Comparison of ENCODE assay signal across 19 cellular contexts in the genomic region with DNA sequence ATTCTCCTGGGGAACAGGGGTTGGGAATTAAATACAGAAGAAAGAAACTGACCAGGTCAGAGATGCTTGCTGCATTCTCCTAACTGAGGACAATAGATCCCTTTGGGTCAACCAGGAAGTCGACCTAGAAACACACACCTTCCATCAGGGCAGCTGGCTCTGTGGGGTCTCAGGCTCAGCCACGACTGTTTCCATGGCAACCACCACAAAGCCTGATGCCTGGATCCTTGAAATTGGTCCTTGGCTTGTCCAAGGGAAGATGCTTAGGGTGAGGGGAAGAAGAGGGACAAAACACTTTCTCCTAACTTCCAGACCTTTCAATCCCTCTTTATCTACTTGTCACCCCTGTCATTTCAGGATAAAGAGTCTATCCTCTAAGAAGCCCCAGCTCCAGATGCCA.
DNase-seq lines count a peak whose midpoint lies in the region; ATAC-seq and TF ChIP-seq lines count a peak whose summit lies in the region.
"Had no signal": no experiment of that assay in that cellular context is flagged by ENCODE, and none has a peak within 500 bp of the region (broad histone marks: within the 10 kb centered on the region; RNA-seq: fewer than 3 reads in every experiment).

No MANE protein-coding gene starts in this region.

- DNase-seq in NCI-H2227 (lab: John Stamatoyannopoulos, UW; ENCODE audit: unreplicated experiment) (peak; percentile 23), NCI-H2227 treated with DMSO at 0.1 percent for 48 hours (lab: John Stamatoyannopoulos, UW) (no peak), GM23338 (ENCODE audit: low spot score) (peak; percentile 6), SK-N-DZ (ENCODE audit: low spot score) (peak; percentile 62), neural progenitor cell (ENCODE audit: low spot score) (peak; percentile 63), hepatic stellate cell (ENCODE audit: low spot score) (no peak), NCI-H1105 (lab: John Stamatoyannopoulos, UW) (no peak)
- DNase-seq: C1 segment of cervical spinal cord; Calu3; CD4-positive, alpha-beta memory T cell; COR-L47; DMS79; EL; GDM1; GOT3; HFFc6 had no signal

- H3K27ac Mint-ChIP-seq in GM23338: no peak overlapping the region
- no peak overlapping the region for H3K27ac Mint-ChIP-seq in neural progenitor cell
- H3K27ac Mint-ChIP-seq: CD4-positive, alpha-beta memory T cell; HFFc6 had no signal

- no peaks in the 10 kb centered on the region for H3K36me3 ChIP-seq in GM23338 (ENCODE audit: insufficient read depth)
- no peaks in the 10 kb centered on the region for H3K36me3 ChIP-seq in neural progenitor cell
- H3K36me3 ChIP-seq: HAP-1 had no signal

- H3F3A ChIP-seq in GM23338 (replicated peaks; ENCODE audit: low read depth) (no peaks in the 10 kb centered on the region), neural progenitor cell (ENCODE audit: low read depth) (no peaks in the 10 kb centered on the region)

- H2AFZ ChIP-seq in GM23338: no peak overlapping the region
- no peak overlapping the region for H2AFZ ChIP-seq in neural progenitor cell (replicated peaks)

- TF ChIP-seq CTCF in GM23338 (conservative IDR thresholded peaks at IDR 0.05; ENCODE audit: low read depth in 2 of 2): no peak
- no peak for TF ChIP-seq CTCF in neural progenitor cell (IDR thresholded peaks at IDR 0.05)

- peaks cover 10% of the 10 kb centered on the region; the same call in 1 of the 2 replicates for H3K9me2 ChIP-seq in GM23338 (ENCODE audit: insufficient read depth)

- H3K9me3 Mint-ChIP-seq in GM23338: no peaks in the 10 kb centered on the region
- peaks cover 5% of the 10 kb centered on the region for H3K9me3 Mint-ChIP-seq in neural progenitor cell

- ATAC-seq in GM23338 (no peak), GM19351 (IDR thresholded peaks at IDR 0.05; ENCODE audit: unreplicated experiment) (no peak)
- ATAC-seq: GM12878 had no signal

- H3K4me1 Mint-ChIP-seq in GM23338 (peaks cover 3% of the 10 kb centered on the region; the same call in 2 of the 3 replicates), neural progenitor cell (peaks cover 47% of the 10 kb centered on the region)

- H3K27me3 Mint-ChIP-seq in GM23338 (ENCODE audit: insufficient read depth, low read depth, poor library complexity): peaks cover 3% of the 10 kb centered on the region
- H3K27me3 Mint-ChIP-seq in neural progenitor cell (ENCODE audit: insufficient read depth, low read depth): peaks cover 18% of the 10 kb centered on the region

- no peaks in the 10 kb centered on the region for H3K79me2 ChIP-seq in GM23338 (replicated peaks; ENCODE audit: insufficient read depth)
- H3K79me2 ChIP-seq in neural progenitor cell (ENCODE audit: low read depth): no peaks in the 10 kb centered on the region

- H3K4me1 ChIP-seq in GM23338 (ENCODE audit: insufficient read depth) (no peaks in the 10 kb centered on the region), neural progenitor cell (no peaks in the 10 kb centered on the region)
- H3K4me1 ChIP-seq: HAP-1 had no signal

- no peaks in the 10 kb centered on the region for H4K20me1 ChIP-seq in GM23338 (replicated peaks; ENCODE audit: insufficient read depth)
- no peaks in the 10 kb centered on the region for H4K20me1 ChIP-seq in neural progenitor cell (ENCODE audit: low read depth)

- H3K4me2 ChIP-seq in GM23338 (no peak overlapping the region), neural progenitor cell (no peak overlapping the region)

- H3K27me3 ChIP-seq in GM23338 (ENCODE audit: insufficient read depth) (no peaks in the 10 kb centered on the region), neural progenitor cell (no peaks in the 10 kb centered on the region)

- no peak overlapping the region for H3K9ac ChIP-seq in neural progenitor cell

- H3K27ac ChIP-seq in GM23338 (ENCODE audit: low read depth): no peak overlapping the region
- no peak overlapping the region for H3K27ac ChIP-seq in neural progenitor cell

- H3K4me3 Mint-ChIP-seq in GM23338 (no peak overlapping the region), neural progenitor cell (no peak overlapping the region)
- H3K4me3 Mint-ChIP-seq: CD4-positive, alpha-beta memory T cell; HFFc6 had no signal

- H3K4me3 ChIP-seq in GM23338 (no peak overlapping the region), neural progenitor cell (no peak overlapping the region)
- H3K4me3 ChIP-seq: GM12878, HAP-1 had no signal

- no peaks in the 10 kb centered on the region for H3K36me3 Mint-ChIP-seq in GM23338 (ENCODE audit: low read depth)
- H3K36me3 Mint-ChIP-seq in neural progenitor cell: peaks cover 2% of the 10 kb centered on the region
- H3K36me3 Mint-ChIP-seq: CD4-positive, alpha-beta memory T cell had no signal

- H3K9me3 ChIP-seq in neural progenitor cell (ENCODE audit: low read depth): no peaks in the 10 kb centered on the region
- H3K9me3 ChIP-seq: HAP-1 had no signal

TF ChIP-seq in GM23338, 12 proteins besides CTCF, POLR2A, EP300 and RAD21 (continues in another document):
- TF ChIP-seq EZH2phosphoT487 (IDR thresholded peaks at IDR 0.05; ENCODE audit: unreplicated experiment) (no peak), EZH2 (IDR thresholded peaks at IDR 0.05; ENCODE audit: low read depth, unreplicated experiment) (no peak), JUNB (IDR thresholded peaks at IDR 0.05; ENCODE audit: unreplicated experiment) (no peak), STAT1 (IDR thresholded peaks at IDR 0.05; ENCODE audit: unreplicated experiment) (no peak), ZNF331 (CRISPR knock-in tag; IDR thresholded peaks at IDR 0.05; ENCODE audit: low read depth) (no peak), POLR2AphosphoS5 (IDR thresholded peaks at IDR 0.05; ENCODE audit: low read depth) (no peak), NANOG (IDR thresholded peaks at IDR 0.05; ENCODE audit: borderline replicate concordance) (no peak), CREB1 (CRISPR knock-in tag; IDR thresholded peaks at IDR 0.05; ENCODE audit: low read depth) (no peak)
- TF ChIP-seq, protein P1, sequence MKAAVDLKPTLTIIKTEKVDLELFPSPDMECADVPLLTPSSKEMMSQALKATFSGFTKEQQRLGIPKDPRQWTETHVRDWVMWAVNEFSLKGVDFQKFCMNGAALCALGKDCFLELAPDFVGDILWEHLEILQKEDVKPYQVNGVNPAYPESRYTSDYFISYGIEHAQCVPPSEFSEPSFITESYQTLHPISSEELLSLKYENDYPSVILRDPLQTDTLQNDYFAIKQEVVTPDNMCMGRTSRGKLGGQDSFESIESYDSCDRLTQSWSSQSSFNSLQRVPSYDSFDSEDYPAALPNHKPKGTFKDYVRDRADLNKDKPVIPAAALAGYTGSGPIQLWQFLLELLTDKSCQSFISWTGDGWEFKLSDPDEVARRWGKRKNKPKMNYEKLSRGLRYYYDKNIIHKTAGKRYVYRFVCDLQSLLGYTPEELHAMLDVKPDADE (IDR thresholded peaks at IDR 0.05): no peak
- TF ChIP-seq, protein P2, sequence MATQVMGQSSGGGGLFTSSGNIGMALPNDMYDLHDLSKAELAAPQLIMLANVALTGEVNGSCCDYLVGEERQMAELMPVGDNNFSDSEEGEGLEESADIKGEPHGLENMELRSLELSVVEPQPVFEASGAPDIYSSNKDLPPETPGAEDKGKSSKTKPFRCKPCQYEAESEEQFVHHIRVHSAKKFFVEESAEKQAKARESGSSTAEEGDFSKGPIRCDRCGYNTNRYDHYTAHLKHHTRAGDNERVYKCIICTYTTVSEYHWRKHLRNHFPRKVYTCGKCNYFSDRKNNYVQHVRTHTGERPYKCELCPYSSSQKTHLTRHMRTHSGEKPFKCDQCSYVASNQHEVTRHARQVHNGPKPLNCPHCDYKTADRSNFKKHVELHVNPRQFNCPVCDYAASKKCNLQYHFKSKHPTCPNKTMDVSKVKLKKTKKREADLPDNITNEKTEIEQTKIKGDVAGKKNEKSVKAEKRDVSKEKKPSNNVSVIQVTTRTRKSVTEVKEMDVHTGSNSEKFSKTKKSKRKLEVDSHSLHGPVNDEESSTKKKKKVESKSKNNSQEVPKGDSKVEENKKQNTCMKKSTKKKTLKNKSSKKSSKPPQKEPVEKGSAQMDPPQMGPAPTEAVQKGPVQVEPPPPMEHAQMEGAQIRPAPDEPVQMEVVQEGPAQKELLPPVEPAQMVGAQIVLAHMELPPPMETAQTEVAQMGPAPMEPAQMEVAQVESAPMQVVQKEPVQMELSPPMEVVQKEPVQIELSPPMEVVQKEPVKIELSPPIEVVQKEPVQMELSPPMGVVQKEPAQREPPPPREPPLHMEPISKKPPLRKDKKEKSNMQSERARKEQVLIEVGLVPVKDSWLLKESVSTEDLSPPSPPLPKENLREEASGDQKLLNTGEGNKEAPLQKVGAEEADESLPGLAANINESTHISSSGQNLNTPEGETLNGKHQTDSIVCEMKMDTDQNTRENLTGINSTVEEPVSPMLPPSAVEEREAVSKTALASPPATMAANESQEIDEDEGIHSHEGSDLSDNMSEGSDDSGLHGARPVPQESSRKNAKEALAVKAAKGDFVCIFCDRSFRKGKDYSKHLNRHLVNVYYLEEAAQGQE (IDR thresholded peaks at IDR 0.05; ENCODE audit: unreplicated experiment): no peak

Comparison
In these comparisons a context has a peak if more than half of its experiments do, and no peak if none do; other contexts are left out.
1. DNase-seq: peak in NCI-H2227 (single experiment), GM23338 (single experiment), SK-N-DZ (single experiment) and neural progenitor cell (single experiment); none in NCI-H2227 treated with DMSO at 0.1 percent for 48 hours (single experiment), hepatic stellate cell (single experiment) and NCI-H1105 (single experiment).